21 cellular contexts compared by ENCODE assay signal in genomic region chr3:170866499-170866898, GRCh38. TPM values are rescaled to one million over a fixed set of nuclear protein-coding genes. Genes with fewer than 3 reads are reported as not detected.
A peak's percentile ranks its signal among the peaks of the same experiment; 100 is the strongest.
DNase-seq lines count a peak whose midpoint lies in the region; ATAC-seq, FAIRE-seq and TF ChIP-seq lines count a peak whose summit lies in the region.
"Had no signal": no experiment of that assay in that cellular context is flagged by ENCODE, and none has a peak within 500 bp of the region (broad histone marks: within the 10 kb centered on the region; RNA-seq: fewer than 3 reads in every experiment).

No MANE protein-coding gene starts in this region.

- peaks cover 26% of the 10 kb centered on the region for H3K36me3 ChIP-seq in cardiac muscle cell
- H3K36me3 ChIP-seq in Loucy (ENCODE audit: insufficient read depth, low read length) = peaks cover 35% of the 10 kb centered on the region
- H3K36me3 ChIP-seq in astrocyte (ENCODE audit: insufficient read depth, low read length) = peaks cover 23% of the 10 kb centered on the region

- H3K9me3 ChIP-seq in cardiac muscle cell (ENCODE audit: low read depth) = no peaks in the 10 kb centered on the region
- H3K9me3 ChIP-seq in Loucy (ENCODE audit: insufficient read depth, low read depth, low read length) = no peaks in the 10 kb centered on the region
- H3K9me3 ChIP-seq in astrocyte (ENCODE audit: insufficient read depth, low read depth, low read length) = no peaks in the 10 kb centered on the region
- H3K9me3 ChIP-seq: MG63, stomach, upper lobe of left lung had no signal

- no peak for FAIRE-seq in astrocyte (lab: Jason Lieb, UNC)

- H3K9ac ChIP-seq in Loucy (ENCODE audit: low read depth, low read length, poor library complexity, severe bottlenecking) = peak overlapping the region; percentile 99
- H3K9ac ChIP-seq in astrocyte (ENCODE audit: low read length) = no peak overlapping the region

- peak overlapping the region; percentile 98 for H3K4me3 Mint-ChIP-seq in astrocyte (ENCODE audit: unreplicated experiment)
- no peak overlapping the region for H3K4me3 Mint-ChIP-seq in stimulated activated effector memory CD8-positive, alpha-beta T cell treated with anti-CD3 and anti-CD28 coated beads, Interleukin-12 subunit alpha, Interleukin-12 subunit beta, amount 100 ng/mL, for 72 hours

- peaks cover 31% of the 10 kb centered on the region for H4K20me1 ChIP-seq in Loucy (ENCODE audit: insufficient read depth, low read length, poor library complexity, severe bottlenecking)
- peaks cover 27% of the 10 kb centered on the region for H4K20me1 ChIP-seq in astrocyte (ENCODE audit: insufficient read depth, low read length)

- H3K27ac ChIP-seq in cardiac muscle cell (peak overlapping the region; percentile 49), astrocyte (ENCODE audit: low read depth, low read length) (no peak overlapping the region)
- H3K27ac ChIP-seq: stomach, upper lobe of left lung had no signal

- peaks cover 14% of the 10 kb centered on the region for H3K36me3 Mint-ChIP-seq in astrocyte (ENCODE audit: low read depth, unreplicated experiment)
- peaks cover 60% of the 10 kb centered on the region for H3K36me3 Mint-ChIP-seq in stimulated activated effector memory CD8-positive, alpha-beta T cell treated with anti-CD3 and anti-CD28 coated beads, Interleukin-12 subunit alpha, Interleukin-12 subunit beta, amount 100 ng/mL, for 72 hours

- peaks cover 12% of the 10 kb centered on the region for H3F3A ChIP-seq in Loucy (ENCODE audit: low read depth)

- no peaks in the 10 kb centered on the region for H3K27me3 Mint-ChIP-seq in astrocyte (ENCODE audit: low read depth, unreplicated experiment)

- intact Hi-C loops in left cardiac atrium (cut with DNase I) = no loop called here

- H3K27me3 ChIP-seq in cardiac muscle cell = no peaks in the 10 kb centered on the region
- H3K27me3 ChIP-seq in Loucy (ENCODE audit: insufficient read depth, low read length, poor library complexity, severe bottlenecking) = no peaks in the 10 kb centered on the region
- H3K27me3 ChIP-seq in astrocyte (ENCODE audit: insufficient read depth, low read length) = no peaks in the 10 kb centered on the region
- H3K27me3 ChIP-seq: MG63, stomach, upper lobe of left lung had no signal

- no peaks in the 10 kb centered on the region for H3K9me2 ChIP-seq in Loucy (replicated peaks; ENCODE audit: low read depth, low read length)

- no peak overlapping the region for H3K4me3 ChIP-seq in cardiac muscle cell
- H3K4me3 ChIP-seq in Loucy (ENCODE audit: low read length, poor library complexity, severe bottlenecking) = peak overlapping the region; percentile 98
- H3K4me3 ChIP-seq in astrocyte (ENCODE audit: insufficient read depth, low read depth, low read length) = no peak overlapping the region

- H3K79me2 ChIP-seq in Loucy (ENCODE audit: insufficient read depth, low read length) (peaks cover 42% of the 10 kb centered on the region), astrocyte (ENCODE audit: insufficient read depth, low read length) (peaks cover 30% of the 10 kb centered on the region)

- no peaks in the 10 kb centered on the region for H3K9me3 Mint-ChIP-seq in astrocyte (ENCODE audit: unreplicated experiment)
- H3K9me3 Mint-ChIP-seq in stimulated activated effector memory CD8-positive, alpha-beta T cell treated with anti-CD3 and anti-CD28 coated beads, Interleukin-12 subunit alpha, Interleukin-12 subunit beta, amount 100 ng/mL, for 72 hours = no peaks in the 10 kb centered on the region
- H3K9me3 Mint-ChIP-seq: activated T-helper 2 cell treated with anti-CD3 and anti-CD28 coated beads, Interferon-gamma antibody, Interleukin-2, Interleukin-4, amounts not matched to agents 10 μg/mL and 5 μg/mL and 100 μg/mL, durations not matched to agents 14 hours and 24 hours and 36 hours; H9 had no signal

- no peak overlapping the region for H3K27ac Mint-ChIP-seq in astrocyte (ENCODE audit: unreplicated experiment)
- H3K27ac Mint-ChIP-seq in stimulated activated effector memory CD8-positive, alpha-beta T cell treated with anti-CD3 and anti-CD28 coated beads, Interleukin-12 subunit alpha, Interleukin-12 subunit beta, amount 100 ng/mL, for 72 hours = peak overlapping the region; percentile 64

- H3K4me1 ChIP-seq in cardiac muscle cell (ENCODE audit: low read depth) = peaks cover 14% of the 10 kb centered on the region
- peaks cover 39% of the 10 kb centered on the region for H3K4me1 ChIP-seq in Loucy (ENCODE audit: insufficient read depth, low read length, poor library complexity, severe bottlenecking)
- peaks cover 13% of the 10 kb centered on the region for H3K4me1 ChIP-seq in astrocyte (ENCODE audit: insufficient read depth, low read length)

- TF ChIP-seq CTCF in cardiac muscle cell (IDR thresholded peaks at IDR 0.05; ENCODE audit: low read depth, low read length) (no peak), Loucy (conservative IDR thresholded peaks at IDR 0.05; ENCODE audit: low read length) (no peak), astrocyte (IDR thresholded peaks at IDR 0.05; ENCODE audit: insufficient read depth, low read depth, low read length) (no peak)

- H3K4me2 ChIP-seq in Loucy (ENCODE audit: low read depth, low read length, poor library complexity, severe bottlenecking) (peak overlapping the region; percentile 96), astrocyte (ENCODE audit: low read length) (peak overlapping the region; percentile 96)

- no peak for DNase-seq in cardiac muscle cell (ENCODE audit: low read depth in 1 of 2, low spot score in 1 of 2)
- no peak for DNase-seq in left cardiac atrium
- no peak for DNase-seq in astrocyte (ENCODE audit: low read depth)
- no peak for DNase-seq in stimulated activated effector memory CD8-positive, alpha-beta T cell treated with anti-CD3 and anti-CD28 coated beads, Interleukin-12 subunit alpha, Interleukin-12 subunit beta, amount 100 ng/mL, for 72 hours (ENCODE audit: low spot score in 2 of 2)
- no peak for DNase-seq in HT-29 (ENCODE audit: low spot score)
- DNase-seq: activated CD4-positive, alpha-beta T cell treated with anti-CD3 and anti-CD28 coated beads, Interleukin-2, amount 50 U/mL, for 48 hours; amygdala; COR-L47; effector CD4-positive, alpha-beta T cell; H9; MG63; NCI-H446; right cardiac atrium; stomach; T-helper 1 cell; upper lobe of left lung had no signal

- peaks cover 12% of the 10 kb centered on the region for H3K4me1 Mint-ChIP-seq in astrocyte (ENCODE audit: low read depth, unreplicated experiment)
- peaks cover 21% of the 10 kb centered on the region for H3K4me1 Mint-ChIP-seq in stimulated activated effector memory CD8-positive, alpha-beta T cell treated with anti-CD3 and anti-CD28 coated beads, Interleukin-12 subunit alpha, Interleukin-12 subunit beta, amount 100 ng/mL, for 72 hours

- no peak overlapping the region for H2AFZ ChIP-seq in Loucy (ENCODE audit: low read length)
- H2AFZ ChIP-seq in astrocyte (ENCODE audit: low read depth, low read length) = no peak overlapping the region

- no peak for ATAC-seq in left cardiac atrium
- ATAC-seq in stimulated activated effector memory CD8-positive, alpha-beta T cell treated with anti-CD3 and anti-CD28 coated beads, Interleukin-12 subunit alpha, Interleukin-12 subunit beta, amount 100 ng/mL, for 72 hours = no peak
- no peak for ATAC-seq in HG02763 (IDR thresholded peaks at IDR 0.05; ENCODE audit: unreplicated experiment)
- no peak for ATAC-seq in HG03108 (IDR thresholded peaks at IDR 0.05; ENCODE audit: unreplicated experiment)
- ATAC-seq: right cardiac atrium, Right ventricle myocardium inferior had no signal

RNA-seq across cellular contexts. Expression of gene RPL22L1, which starts 3.5 kb away (rescaled TPM):
- total RNA-seq in cardiac muscle cell (30.4 and 49.2 TPM in 2 replicates), left cardiac atrium (10 to 100 TPM; 19.4 to 43.2 TPM), astrocyte (92.1 and 95.6 TPM in 2 replicates)
- polyA plus RNA-seq in cardiac muscle cell = 33.2 and 44.5 TPM in 2 replicates
- 18.6 and 36.1 TPM in 2 replicates for total RNA-seq in HT-29 (2014; rRNA removed; shearing (Covaris generic))

RNA-seq across cellular contexts. Expression of gene EIF5A2, which starts 41.9 kb away (rescaled TPM):
- total RNA-seq in cardiac muscle cell = 1.3 and 2.6 TPM in 2 replicates
- 7.3 and 12.2 TPM in 2 replicates for polyA plus RNA-seq in cardiac muscle cell
- 10 to 100 TPM in 1 of 2 donors, 1 to 10 TPM in 1; 8.5 to 13.0 TPM for total RNA-seq in left cardiac atrium
- total RNA-seq in astrocyte = 18.6 and 19.4 TPM in 2 replicates
- 2.8 and 3.9 TPM in 2 replicates for total RNA-seq in HT-29 (2014; rRNA removed; shearing (Covaris generic))
